Comparison of ENCODE assay signal across 8 cellular contexts in genomic region chr5:179795863-179796833, GRCh38. TPM values are rescaled to one million over a fixed set of nuclear protein-coding genes. Genes with fewer than 3 reads are reported as not detected.
DNase-seq lines count a peak whose midpoint lies in the region; ATAC-seq and TF ChIP-seq lines count a peak whose summit lies in the region.

No MANE protein-coding gene starts in this region.

- peak overlapping the region; percentile 83 to 99 (median 95) for H3K4me2 ChIP-seq in BLaER1 treated with 17β-estradiol and CSF1 and Interleukin-3, amounts not matched to agents 10 nM and 100 nM

- H3K27me3 ChIP-seq in BLaER1 treated with 17β-estradiol and CSF1 and Interleukin-3, amounts not matched to agents 10 nM and 100 nM, result no peaks in the 10 kb centered on the region
- H3K27me3 ChIP-seq in dorsolateral prefrontal cortex (no peaks in the 10 kb centered on the region), liver (ENCODE audit: control insufficient read depth in 4 of 4, insufficient read depth in 4 of 4, low read length in 3 of 4) (no peaks in the 10 kb centered on the region)

- peaks cover 20 to 75% (median 46%) of the 10 kb centered on the region in 11 experiments; a peak in 20 of 22 replicates for H4K20me1 ChIP-seq in BLaER1 treated with 17β-estradiol and CSF1 and Interleukin-3, amounts not matched to agents 10 nM and 100 nM

- peak; percentile 3 to 45 for TF ChIP-seq RAD21 in liver (IDR thresholded peaks at IDR 0.05)

- WGBS in liver, result 2% methylated on average over 113 of the region's 113 CpGs

- TF ChIP-seq CTCF in dorsolateral prefrontal cortex (IDR thresholded peaks at IDR 0.05 in 54 of 56, conservative IDR thresholded peaks at IDR 0.05 in 2 of 56; ENCODE audit: low read depth in 1 of 56, partially characterized antibody in 56 of 56), result peak; percentile 51 to 99 (median 84)
- TF ChIP-seq CTCF in liver (IDR thresholded peaks at IDR 0.05; ENCODE audit: low read depth, low read length, missing input control), result peak; percentile 76

- H3K27ac ChIP-seq in BLaER1 treated with 17β-estradiol and CSF1 and Interleukin-3, amounts not matched to agents 10 nM and 100 nM, result peak overlapping the region; percentile 56 to 85 (median 75); a peak in 21 of 22 replicates
- H3K27ac ChIP-seq in dorsolateral prefrontal cortex (peak overlapping the region; percentile 1 to 93 (median 76)), liver (ENCODE audit: low read depth in 1 of 2, low read length in 2 of 2) (peak overlapping the region; percentile 58 to 79)

- H3K36me3 ChIP-seq in BLaER1 treated with 17β-estradiol and CSF1 and Interleukin-3, amounts not matched to agents 10 nM and 100 nM, result peaks cover 33 to 44% (median 42%) of the 10 kb centered on the region in 11 experiments
- H3K36me3 ChIP-seq in liver (ENCODE audit: control insufficient read depth in 4 of 4, insufficient read depth in 3 of 4, low read depth in 1 of 4, low read length in 3 of 4), result peaks cover 18 to 31% (median 23%) of the 10 kb centered on the region in 4 donors

- DNase-seq in NCI-H345 treated with DMSO at 0.1 percent for 48 hours (lab: John Stamatoyannopoulos, UW; ENCODE audit: unreplicated experiment), result peak; percentile 68
- DNase-seq in activated CD4-positive, alpha-beta T cell treated with anti-CD3 and anti-CD28 coated beads for 48 hours, result peak; percentile 74
- DNase-seq in dorsolateral prefrontal cortex, result peak in 6 of 10 donors; percentile 59 to 84 (median 73)
- DNase-seq in stimulated activated CD4-positive, alpha-beta T cell treated with anti-CD3 and anti-CD28 coated beads, TNF-alpha, amount 100 ng/mL, for 1 hour (ENCODE audit: low read depth in 3 of 3, low spot score in 1 of 3), result peak; percentile 31 to 51 (median 36)

- peak overlapping the region; percentile 74 to 87 (median 79) for H3K9ac ChIP-seq in BLaER1 treated with 17β-estradiol and CSF1 and Interleukin-3, amounts not matched to agents 10 nM and 100 nM
- peak overlapping the region in 1 of 2 donors; percentile 11 for H3K9ac ChIP-seq in liver (ENCODE audit: low read depth in 1 of 2, low read length in 2 of 2)

- no peaks in the 10 kb centered on the region for H3K9me3 ChIP-seq in BLaER1 treated with 17β-estradiol and CSF1 and Interleukin-3, amounts not matched to agents 10 nM and 100 nM (replicated peaks in 1 of 11)
- no peaks in the 10 kb centered on the region for H3K9me3 ChIP-seq in liver (ENCODE audit: control insufficient read depth in 4 of 4, low read length in 3 of 4)

- intact Hi-C loops in dorsolateral prefrontal cortex (cut with DNase I), result loop anchor here (1.0 to 10.0 kb wide), 7 partner anchors 33 to 296 kb away; partner anchors contain the start of genes MAML1 (in 2 of the 2) and RUFY1 (in 1 of the 2)

- ATAC-seq in GM18907 (IDR thresholded peaks at IDR 0.05; ENCODE audit: unreplicated experiment) (peak; percentile 69), HG03095 (IDR thresholded peaks at IDR 0.05; ENCODE audit: unreplicated experiment) (peak; percentile 68)

- peaks cover 55 to 64% (median 60%) of the 10 kb centered on the region in 10 experiments for H3K4me1 ChIP-seq in BLaER1 treated with 17β-estradiol and CSF1 and Interleukin-3, amounts not matched to agents 10 nM and 100 nM
- H3K4me1 ChIP-seq in liver (ENCODE audit: control insufficient read depth in 4 of 4, insufficient read depth in 4 of 4, low read length in 3 of 4), result peaks cover 0 to 51% (median 31%) of the 10 kb centered on the region in 4 donors

- peak overlapping the region; percentile 54 to 75 (median 64) for H3K4me3 ChIP-seq in BLaER1 treated with 17β-estradiol and CSF1 and Interleukin-3, amounts not matched to agents 10 nM and 100 nM
- H3K4me3 ChIP-seq in dorsolateral prefrontal cortex, result peak overlapping the region; percentile 50 to 81 (median 68)
- peak overlapping the region in 2 of 3 donors; percentile 35 to 61 for H3K4me3 ChIP-seq in liver (ENCODE audit: low read depth in 1 of 3, low read length in 3 of 3)

TF ChIP-seq in liver, 16 proteins besides CTCF, POLR2A, EP300 and RAD21:
- TF ChIP-seq REST (IDR thresholded peaks at IDR 0.05) (no peak), HNF4G (IDR thresholded peaks at IDR 0.05) (no peak), ZBTB33 (IDR thresholded peaks at IDR 0.05) (no peak), ATF3 (IDR thresholded peaks at IDR 0.05) (no peak), RXRA (IDR thresholded peaks at IDR 0.05) (peak; percentile 14 to 42), MAX (IDR thresholded peaks at IDR 0.05) (no peak), FOXA1 (IDR thresholded peaks at IDR 0.05) (peak; percentile 6), EGR1 (IDR thresholded peaks at IDR 0.05; ENCODE audit: low read depth in 2 of 2) (no peak), SP1 (IDR thresholded peaks at IDR 0.05) (peak; percentile 33), YY1 (IDR thresholded peaks at IDR 0.05) (no peak), NR2F2 (IDR thresholded peaks at IDR 0.05) (peak; percentile 31), JUND (IDR thresholded peaks at IDR 0.05) (no peak), FOXA2 (IDR thresholded peaks at IDR 0.05) (no peak), HNF4A (conservative IDR thresholded peaks at IDR 0.05) (no peak), GABPA (IDR thresholded peaks at IDR 0.05 in 1 of 2, conservative IDR thresholded peaks at IDR 0.05 in 1 of 2) (no peak), TAF1 (conservative IDR thresholded peaks at IDR 0.05) (no peak)

RNA-seq across cellular contexts. Expression of gene LTC4S, which starts 2.4 kb away (rescaled TPM):
- total RNA-seq in dorsolateral prefrontal cortex, result 10 to 100 TPM in 42 of 120 experiments, 1 to 10 TPM in 78; 3.6 to 17.8 (median 8.8) TPM
- total RNA-seq in liver, result 1 to 10 TPM; 1.3 to 1.8 TPM
- polyA plus RNA-seq in liver, result 1 to 10 TPM; 2.4 to 3.3 TPM

RNA-seq across cellular contexts. Expression of gene MGAT4B, which starts 10.5 kb away (rescaled TPM):
- 100 to 1,000 TPM in 3 of 120 experiments, 10 to 100 TPM in 117; 46.9 to 108 (median 65.7) TPM for total RNA-seq in dorsolateral prefrontal cortex
- total RNA-seq in liver, result 100 to 1,000 TPM in 1 of 2 donors, 10 to 100 TPM in 1; 42.0 to 120 TPM
- 100 to 1,000 TPM in 1 of 2 donors, 10 to 100 TPM in 1; 47.8 to 156 TPM for polyA plus RNA-seq in liver

RNA-seq across cellular contexts. Expression of gene SQSTM1, which starts 24.6 kb away (rescaled TPM):
- 100 to 1,000 TPM; 241 to 437 (median 288) TPM for total RNA-seq in dorsolateral prefrontal cortex
- total RNA-seq in liver, result 100 to 1,000 TPM; 127 to 208 TPM
- 100 to 1,000 TPM; 303 to 330 TPM for polyA plus RNA-seq in liver

Comparison
In these comparisons a context has a peak if more than half of its experiments do, and no peak if none do; other contexts are left out.
1. Peak in every context shown above with its lines: DNase-seq, ATAC-seq, H3K4me3 ChIP-seq and H3K27ac ChIP-seq.